Comparison of ENCODE assay signal across 10 cellular contexts in genomic region chr12:108955225-108955835, GRCh38.
DNase-seq lines count a peak whose midpoint lies in the region; ATAC-seq and TF ChIP-seq lines count a peak whose summit lies in the region.
"Had no signal": no experiment of that assay in that cellular context is flagged by ENCODE, and none has a peak within 500 bp of the region (broad histone marks: within the 10 kb centered on the region; RNA-seq: fewer than 3 reads in every experiment).

No MANE protein-coding gene starts in this region.

- H3K27ac Mint-ChIP-seq in activated CD8-positive, alpha-beta memory T cell treated with anti-CD3 and anti-CD28 coated beads, Interleukin-2, amount 10 ng/mL, durations not matched to agents 7 days and 5 days = no peak overlapping the region
- H3K27ac Mint-ChIP-seq: stimulated activated memory B cell treated with anti-CD40 and anti-IgM and Interleukin-4, amounts not matched to agents 10 μg/mL and 1 μg/mL and 100 μg/mL, for 72 hours had no signal

- no peaks in the 10 kb centered on the region for H3K36me3 Mint-ChIP-seq in activated CD8-positive, alpha-beta memory T cell treated with anti-CD3 and anti-CD28 coated beads, Interleukin-2, amount 10 ng/mL, durations not matched to agents 7 days and 5 days
- H3K36me3 Mint-ChIP-seq: stimulated activated memory B cell treated with anti-CD40 and anti-IgM and Interleukin-4, amounts not matched to agents 10 μg/mL and 1 μg/mL and 100 μg/mL, for 72 hours had no signal

- intact Hi-C loops in left ventricle myocardium inferior (cut with micrococcal nuclease) = no loop called here
- intact Hi-C loops in spleen (cut with DNase I; ENCODE audit: low total_unique reads) = loop anchor here (10.0 kb wide), 1 partner anchor 151 kb away; no protein-coding TSS in a partner anchor

- peaks cover 15% of the 10 kb centered on the region for H3K27me3 Mint-ChIP-seq in activated CD8-positive, alpha-beta memory T cell treated with anti-CD3 and anti-CD28 coated beads, Interleukin-2, amount 10 ng/mL, durations not matched to agents 7 days and 5 days

- no peaks in the 10 kb centered on the region for H3K36me3 ChIP-seq in SK-N-SH (replicated peaks in 1 of 2; ENCODE audit: control insufficient read depth in 1 of 2, insufficient read depth in 2 of 2, low read length in 1 of 2)
- no peaks in the 10 kb centered on the region for H3K36me3 ChIP-seq in left ventricle myocardium inferior
- no peaks in the 10 kb centered on the region for H3K36me3 ChIP-seq in spleen

- no peaks in the 10 kb centered on the region for H3K9me2 ChIP-seq in SK-N-SH

- no peaks in the 10 kb centered on the region for H3K79me2 ChIP-seq in SK-N-SH (ENCODE audit: insufficient read depth)

- no peaks in the 10 kb centered on the region for H3F3A ChIP-seq in SK-N-SH (replicated peaks; ENCODE audit: insufficient read depth)

- WGBS in SK-N-SH (ENCODE audit: low lambda C conversion rate) = 32% methylated on average over 6 of the region's 6 CpGs
- 47 to 56% (median 51%) methylated on average over 6 of the region's 6 CpGs for WGBS in spleen, 5 donors

- H3K4me3 ChIP-seq in SK-N-SH (ENCODE audit: low read depth in 2 of 2, low read length in 1 of 2) (no peak overlapping the region), left ventricle myocardium inferior (no peak overlapping the region), spleen (no peak overlapping the region)
- H3K4me3 ChIP-seq: coronary artery had no signal

- no peak overlapping the region for H3K4me3 Mint-ChIP-seq in activated CD8-positive, alpha-beta memory T cell treated with anti-CD3 and anti-CD28 coated beads, Interleukin-2, amount 10 ng/mL, durations not matched to agents 7 days and 5 days
- H3K4me3 Mint-ChIP-seq: stimulated activated memory B cell treated with anti-CD40 and anti-IgM and Interleukin-4, amounts not matched to agents 10 μg/mL and 1 μg/mL and 100 μg/mL, for 72 hours had no signal

- no peak for TF ChIP-seq RAD21 in SK-N-SH (IDR thresholded peaks at IDR 0.05; ENCODE audit: low read length)

- peak; percentile 61 for DNase-seq in COLO829 (ENCODE audit: low spot score)
- peak; percentile 98 for DNase-seq in NCI-H187 treated with DMSO at 0.1 percent for 48 hours (lab: John Stamatoyannopoulos, UW)
- DNase-seq in SK-N-SH = peak; percentile 8
- DNase-seq in left ventricle myocardium inferior = peak; percentile 47
- no peak for DNase-seq in activated CD8-positive, alpha-beta memory T cell treated with anti-CD3 and anti-CD28 coated beads, Interleukin-2, amount 10 ng/mL, durations not matched to agents 7 days and 5 days
- DNase-seq in activated CD4-positive, alpha-beta T cell treated with anti-CD3 and anti-CD28 coated beads, Interleukin-2, amount 50 U/mL, for 1 hour = no peak
- DNase-seq in spleen = no peak

- H2AFZ ChIP-seq in SK-N-SH (ENCODE audit: low read depth) = no peak overlapping the region

- H3K4me1 ChIP-seq in SK-N-SH (ENCODE audit: control insufficient read depth in 1 of 2, insufficient read depth in 2 of 2, low read depth in 1 of 2, low read length in 1 of 2) (peaks cover 0 to 3% of the 10 kb centered on the region in 2 experiments; a peak in 1 of 4 replicates), left ventricle myocardium inferior (peaks cover 22% of the 10 kb centered on the region), spleen (peaks cover 0 to 10% (median 7%) of the 10 kb centered on the region in 6 donors)

- no peaks in the 10 kb centered on the region for H3K9me3 ChIP-seq in SK-N-SH
- no peaks in the 10 kb centered on the region for H3K9me3 ChIP-seq in left ventricle myocardium inferior (replicated peaks)
- H3K9me3 ChIP-seq in spleen = no peaks in the 10 kb centered on the region

- no peak for TF ChIP-seq POLR2A in spleen (IDR thresholded peaks at IDR 0.05)

- H4K20me1 ChIP-seq in SK-N-SH (ENCODE audit: insufficient read depth) = no peaks in the 10 kb centered on the region

- no peak overlapping the region for H3K4me2 ChIP-seq in SK-N-SH

- ATAC-seq in GM18870 (IDR thresholded peaks at IDR 0.05; ENCODE audit: unreplicated experiment) = no peak
- ATAC-seq in activated CD8-positive, alpha-beta memory T cell treated with anti-CD3 and anti-CD28 coated beads, Interleukin-2, amount 10 ng/mL, durations not matched to agents 7 days and 5 days = no peak
- ATAC-seq: stimulated activated memory B cell treated with anti-CD40 and anti-IgM and Interleukin-4, amounts not matched to agents 10 μg/mL and 1 μg/mL and 100 μg/mL, for 72 hours had no signal

- no peak for TF ChIP-seq EP300 in SK-N-SH (IDR thresholded peaks at IDR 0.05; ENCODE audit: borderline replicate concordance in 1 of 2, low read depth in 1 of 2, low read length in 1 of 2)

- no peak for TF ChIP-seq CTCF in SK-N-SH (IDR thresholded peaks at IDR 0.05)
- TF ChIP-seq CTCF in left ventricle myocardium inferior (IDR thresholded peaks at IDR 0.05; ENCODE audit: borderline replicate concordance) = no peak
- no peak for TF ChIP-seq CTCF in spleen (IDR thresholded peaks at IDR 0.05 in 8 of 11, conservative IDR thresholded peaks at IDR 0.05 in 3 of 11)

- CTCF ChIA-PET in SK-N-SH (lab: Yijun Ruan, JAX) = interaction anchor here (1.4 to 3.1 kb wide), 3 partner anchors 138 to 337 kb away, joined by 5 to 9 read pairs (median 5); partner anchors contain the start of gene ALKBH2
- CTCF ChIA-PET in activated CD8-positive, alpha-beta memory T cell treated with anti-CD3 and anti-CD28 coated beads, Interleukin-2, amount 10 ng/mL, durations not matched to agents 7 days and 5 days (lab: Charles Lee) = interaction anchor here (1.0 to 1.3 kb wide), 3 partner anchors 138 to 337 kb away, joined by 3 to 4 read pairs (median 3); partner anchors contain the start of gene ALKBH2

- H3K4me1 Mint-ChIP-seq in activated CD8-positive, alpha-beta memory T cell treated with anti-CD3 and anti-CD28 coated beads, Interleukin-2, amount 10 ng/mL, durations not matched to agents 7 days and 5 days = peaks cover 8% of the 10 kb centered on the region

- no peaks in the 10 kb centered on the region for H3K27me3 ChIP-seq in SK-N-SH (ENCODE audit: insufficient read depth)
- no peaks in the 10 kb centered on the region for H3K27me3 ChIP-seq in left ventricle myocardium inferior (ENCODE audit: low read depth)
- H3K27me3 ChIP-seq in spleen (replicated peaks in 1 of 7) = no peaks in the 10 kb centered on the region

- no peak overlapping the region for H3K27ac ChIP-seq in SK-N-SH (ENCODE audit: low read depth in 2 of 2, low read length in 1 of 2)
- peak overlapping the region; percentile 22 for H3K27ac ChIP-seq in left ventricle myocardium inferior (replicated peaks)
- no peak overlapping the region for H3K27ac ChIP-seq in spleen
- H3K27ac ChIP-seq: coronary artery had no signal

- H3K9ac ChIP-seq in SK-N-SH = no peak overlapping the region

- no peaks in the 10 kb centered on the region for H3K9me3 Mint-ChIP-seq in activated CD8-positive, alpha-beta memory T cell treated with anti-CD3 and anti-CD28 coated beads, Interleukin-2, amount 10 ng/mL, durations not matched to agents 7 days and 5 days (ENCODE audit: low read depth)
- H3K9me3 Mint-ChIP-seq: stimulated activated memory B cell treated with anti-CD40 and anti-IgM and Interleukin-4, amounts not matched to agents 10 μg/mL and 1 μg/mL and 100 μg/mL, for 72 hours had no signal

- POLR2A ChIA-PET in SK-N-SH (lab: Yijun Ruan, JAX) = no interaction called here

TF ChIP-seq in SK-N-SH, 30 proteins besides CTCF, POLR2A, EP300 and RAD21:
- peak; percentile 7; the same call in 1 of the 2 replicates for TF ChIP-seq NFIC (IDR thresholded peaks at IDR 0.05; ENCODE audit: borderline replicate concordance)
- TF ChIP-seq MAX (IDR thresholded peaks at IDR 0.05; ENCODE audit: low read depth) = no peak

Comparison
In these comparisons a context has a peak if more than half of its experiments do, and no peak if none do; other contexts are left out.
1. DNase-seq: peak in COLO829 (single experiment), NCI-H187 treated with DMSO at 0.1 percent for 48 hours (single experiment), SK-N-SH (single experiment) and left ventricle myocardium inferior (single experiment); none in activated CD8-positive, alpha-beta memory T cell treated with anti-CD3 and anti-CD28 coated beads, Interleukin-2, amount 10 ng/mL, durations not matched to agents 7 days and 5 days (single experiment), activated CD4-positive, alpha-beta T cell treated with anti-CD3 and anti-CD28 coated beads, Interleukin-2, amount 50 U/mL, for 1 hour (single experiment) and spleen (single experiment).